20 cellular contexts compared by ENCODE assay signal in genomic region chr20:31641391-31641790, GRCh38. TPM values are rescaled to one million over a fixed set of nuclear protein-coding genes. Genes with fewer than 3 reads are reported as not detected.
"Had no signal": no experiment of that assay in that cellular context is flagged by ENCODE, and none has a peak within 500 bp of the region (broad histone marks: within the 10 kb centered on the region; RNA-seq: fewer than 3 reads in every experiment).

No MANE protein-coding gene starts in this region.

- H3K4me1 ChIP-seq: foreskin keratinocyte, pancreas, upper lobe of right lung had no signal

- H3K36me3 Mint-ChIP-seq: activated naive CD4-positive, alpha-beta T cell treated with anti-CD3 and anti-CD28 coated beads, Interleukin-2, amount 10 ng/mL, durations not matched to agents 7 days and 5 days; natural killer cell had no signal

- H3K4me3 Mint-ChIP-seq: activated naive CD4-positive, alpha-beta T cell treated with anti-CD3 and anti-CD28 coated beads, Interleukin-2, amount 10 ng/mL, durations not matched to agents 7 days and 5 days; endodermal cell; natural killer cell; T-helper 1 cell treated with Interleukin-12 subunit alpha and Interleukin-12 subunit beta and Interleukin-4 antibody, amounts not matched to agents 30 μg/mL and 1 μg/mL, for 36 hours had no signal

- H3K4me3 ChIP-seq: cardiac muscle cell, dorsolateral prefrontal cortex, pancreas, smooth muscle cell, thoracic aorta, upper lobe of right lung had no signal

- H3K27ac ChIP-seq: cardiac muscle cell, dorsolateral prefrontal cortex, epithelial cell of prostate, foreskin keratinocyte, neutrophil, pancreas, thoracic aorta, upper lobe of right lung had no signal

- ATAC-seq: activated CD4-positive, CD25-positive, alpha-beta regulatory T cell treated with anti-CD3 and anti-CD28 coated beads, Interleukin-2, amount 50 U/mL, for 24 hours; foreskin keratinocyte; left cardiac atrium; pancreas; sciatic nerve; upper lobe of right lung had no signal

- H3K4me2 ChIP-seq: smooth muscle cell had no signal

- H3K9me3 ChIP-seq: neutrophil, pancreas, thoracic aorta, upper lobe of right lung had no signal

- H3K9me3 Mint-ChIP-seq: activated naive CD4-positive, alpha-beta T cell treated with anti-CD3 and anti-CD28 coated beads, Interleukin-2, amount 10 ng/mL, durations not matched to agents 7 days and 5 days; endodermal cell; natural killer cell; T-helper 1 cell treated with Interleukin-12 subunit alpha and Interleukin-12 subunit beta and Interleukin-4 antibody, amounts not matched to agents 30 μg/mL and 1 μg/mL, for 36 hours had no signal

- H3K27me3 ChIP-seq: cardiac muscle cell had no signal

- H3K36me3 ChIP-seq: cardiac muscle cell, neutrophil, pancreas, thoracic aorta, upper lobe of right lung had no signal

- H3K27ac Mint-ChIP-seq: activated naive CD4-positive, alpha-beta T cell treated with anti-CD3 and anti-CD28 coated beads, Interleukin-2, amount 10 ng/mL, durations not matched to agents 7 days and 5 days; endodermal cell; natural killer cell; T-helper 1 cell treated with Interleukin-12 subunit alpha and Interleukin-12 subunit beta and Interleukin-4 antibody, amounts not matched to agents 30 μg/mL and 1 μg/mL, for 36 hours had no signal

- DNase-seq: activated naive CD4-positive, alpha-beta T cell treated with anti-CD3 and anti-CD28 coated beads, Interleukin-2, amount 10 ng/mL, durations not matched to agents 7 days and 5 days; amniotic stem cell; dorsolateral prefrontal cortex; endodermal cell; foreskin keratinocyte; hippocampal formation; left cardiac atrium; natural killer cell; pancreas; stimulated activated CD4-positive, alpha-beta T cell treated with anti-CD3 and anti-CD28 coated beads, Interleukin-4, amount 100 ng/mL, for 1 hour; upper lobe of right lung had no signal

RNA-seq across cellular contexts. Expression of gene COX4I2, which starts 3.7 kb away (rescaled TPM):
- total RNA-seq: cardiac muscle cell, endodermal cell, fibroblast of lung, foreskin keratinocyte, natural killer cell, smooth muscle cell had no signal
- polyA plus RNA-seq: fibroblast of lung, foreskin keratinocyte had no signal
